Comparison of ENCODE assay signal across 25 cellular contexts in genomic region chr1:222910699-222911098, GRCh38.
DNase-seq lines count a peak whose midpoint lies in the region; ATAC-seq and TF ChIP-seq lines count a peak whose summit lies in the region.
"Had no signal": no experiment of that assay in that cellular context is flagged by ENCODE, and none has a peak within 500 bp of the region (broad histone marks: within the 10 kb centered on the region; RNA-seq: fewer than 3 reads in every experiment).

No MANE protein-coding gene starts in this region.

- in situ Hi-C loops in mammary epithelial cell (cut with MboI; ENCODE audit: low sequenced_read_pairs in 2 of 2), result no loop called here

- intact Hi-C loops in mammary epithelial cell (cut with micrococcal nuclease), result no loop called here

- H3K27me3 Mint-ChIP-seq in activated T-helper 17 cell treated with anti-CD3 and anti-CD28 coated beads, Interleukin-2, amount 50 U/mL, for 72 hours, result no peaks in the 10 kb centered on the region
- H3K27me3 Mint-ChIP-seq: CD4-positive, alpha-beta memory T cell had no signal

- no peaks in the 10 kb centered on the region for H3K9me3 Mint-ChIP-seq in activated T-helper 17 cell treated with anti-CD3 and anti-CD28 coated beads, Interleukin-2, amount 50 U/mL, for 72 hours
- H3K9me3 Mint-ChIP-seq: activated naive CD4-positive, alpha-beta T cell treated with anti-CD3 and anti-CD28 coated beads, Interleukin-2, amount 50 U/mL, for 72 hours; T-helper 2 cell treated with Interferon-gamma antibody and Interleukin-4, amounts not matched to agents 5 μg/mL and 100 μg/mL, for 36 hours had no signal

- no peak overlapping the region for H2AFZ ChIP-seq in mammary epithelial cell (ENCODE audit: low read depth, low read length)
- H2AFZ ChIP-seq: hepatocyte had no signal

- no peak overlapping the region for H3K27ac Mint-ChIP-seq in activated T-helper 17 cell treated with anti-CD3 and anti-CD28 coated beads, Interleukin-2, amount 50 U/mL, for 72 hours
- H3K27ac Mint-ChIP-seq: activated naive CD4-positive, alpha-beta T cell treated with anti-CD3 and anti-CD28 coated beads, Interleukin-2, amount 50 U/mL, for 72 hours; activated T-cell treated with anti-CD3 and anti-CD28 coated beads, Interleukin-2, amount 50 U/mL, for 72 hours; T-helper 2 cell treated with Interferon-gamma antibody and Interleukin-4, amounts not matched to agents 5 μg/mL and 100 μg/mL, for 36 hours had no signal

- H3K36me3 Mint-ChIP-seq in activated T-helper 17 cell treated with anti-CD3 and anti-CD28 coated beads, Interleukin-2, amount 50 U/mL, for 72 hours (ENCODE audit: low read depth), result no peaks in the 10 kb centered on the region

- dilution Hi-C loops in mammary epithelial cell (cut with HindIII; ENCODE audit: low sequenced_read_pairs), result no loop called here

- no peak overlapping the region for H3K9ac ChIP-seq in mammary epithelial cell (ENCODE audit: insufficient read depth, low read length)

- H4K20me1 ChIP-seq in mammary epithelial cell (ENCODE audit: insufficient read depth, low read length), result no peaks in the 10 kb centered on the region

- no peaks in the 10 kb centered on the region for H3K36me3 ChIP-seq in mammary epithelial cell (ENCODE audit: insufficient read depth, low read length)
- H3K36me3 ChIP-seq: right lobe of liver had no signal

- peak; percentile 38 for DNase-seq in AG08395 (ENCODE audit: low spot score)
- peak; percentile 35 for DNase-seq in LHCN-M2 (ENCODE audit: low read depth)
- DNase-seq in mammary epithelial cell, result peak; percentile 44
- peak; percentile 32 for DNase-seq in kidney tubule cell (ENCODE audit: low spot score)
- DNase-seq in stimulated activated CD4-positive, alpha-beta T cell treated with anti-CD3 and anti-CD28 coated beads, Interleukin-1b, Interleukin-23, amount 100 ng/mL, for 48 hours, result no peak
- DNase-seq in 8988T, result no peak
- DNase-seq: ACHN; activated T-cell treated with anti-CD3 and anti-CD28 coated beads, Interleukin-2, amount 50 U/mL, for 72 hours; CD4-positive, alpha-beta memory T cell; DMS79; H7; islet precursor cell; KG1; NCI-H1105; NCI-H2107; NCI-H526 treated with DMSO at 0.1 percent for 48 hours; right lobe of liver; SIG-M5; stimulated activated naive CD4-positive, alpha-beta T cell treated with Interleukin-2 at 50 U/mL for 16 hours had no signal

- H3K79me2 ChIP-seq in mammary epithelial cell (ENCODE audit: insufficient read depth, low read length), result no peaks in the 10 kb centered on the region

- CTCF ChIA-PET in mammary epithelial cell (lab: Charles Lee; ENCODE audit: low non-redundant PET), result no interaction called here

- no peaks in the 10 kb centered on the region for H3K4me1 ChIP-seq in mammary epithelial cell (ENCODE audit: insufficient read depth, low read length)
- H3K4me1 ChIP-seq: right lobe of liver had no signal

- H3K4me3 ChIP-seq in mammary epithelial cell (replicated peaks in 1 of 3; ENCODE audit: insufficient read depth in 1 of 3, low read depth in 2 of 3, low read length in 3 of 3), result no peak overlapping the region
- H3K4me3 ChIP-seq: hepatocyte, right lobe of liver had no signal

- no peak for TF ChIP-seq CTCF in mammary epithelial cell (conservative IDR thresholded peaks at IDR 0.05 in 1 of 2, IDR thresholded peaks at IDR 0.05 in 1 of 2; ENCODE audit: extremely low read depth in 1 of 2, insufficient read depth in 1 of 2, low read depth in 1 of 2, low read length in 2 of 2)

- no peaks in the 10 kb centered on the region for H3K4me1 Mint-ChIP-seq in activated T-helper 17 cell treated with anti-CD3 and anti-CD28 coated beads, Interleukin-2, amount 50 U/mL, for 72 hours

- H3K4me3 Mint-ChIP-seq in activated T-helper 17 cell treated with anti-CD3 and anti-CD28 coated beads, Interleukin-2, amount 50 U/mL, for 72 hours, result no peak overlapping the region
- H3K4me3 Mint-ChIP-seq: activated T-cell treated with anti-CD3 and anti-CD28 coated beads, Interleukin-2, amount 50 U/mL, for 72 hours; CD4-positive, alpha-beta memory T cell; T-helper 2 cell treated with Interferon-gamma antibody and Interleukin-4, amounts not matched to agents 5 μg/mL and 100 μg/mL, for 36 hours had no signal

- no TSS peak for BruUV-seq in mammary epithelial cell (replicated peaks; lab: Mats Ljungman, UMichigan)

- no peak overlapping the region for H3K4me2 ChIP-seq in mammary epithelial cell (ENCODE audit: insufficient read depth, low read depth, low read length)
- H3K4me2 ChIP-seq: hepatocyte had no signal

- H3K27ac ChIP-seq in mammary epithelial cell (ENCODE audit: insufficient read depth, low read depth, low read length), result no peak overlapping the region
- H3K27ac ChIP-seq: right lobe of liver had no signal

- ATAC-seq in activated T-helper 17 cell treated with anti-CD3 and anti-CD28 coated beads, Interleukin-2, amount 50 U/mL, for 72 hours (replicated peaks), result no peak
- no peak for ATAC-seq in HG03039 (IDR thresholded peaks at IDR 0.05; ENCODE audit: unreplicated experiment)
- ATAC-seq: activated T-cell treated with anti-CD3 and anti-CD28 coated beads, Interleukin-2, amount 50 U/mL, for 72 hours; esophagus mucosa; right lobe of liver had no signal

- no peaks in the 10 kb centered on the region for H3K9me3 ChIP-seq in mammary epithelial cell (replicated peaks; ENCODE audit: insufficient read depth, low read length)
- H3K9me3 ChIP-seq: right lobe of liver had no signal

- H3K27me3 ChIP-seq in mammary epithelial cell (ENCODE audit: insufficient read depth, low read length), result no peaks in the 10 kb centered on the region
- H3K27me3 ChIP-seq: hepatocyte, right lobe of liver had no signal

Comparison
In these comparisons a context has a peak if more than half of its experiments do, and no peak if none do; other contexts are left out.
1. DNase-seq: peak in AG08395 (single experiment), LHCN-M2 (single experiment), mammary epithelial cell (single experiment) and kidney tubule cell (single experiment); none in stimulated activated CD4-positive, alpha-beta T cell treated with anti-CD3 and anti-CD28 coated beads, Interleukin-1b, Interleukin-23, amount 100 ng/mL, for 48 hours (single experiment) and 8988T (single experiment).